Comparison of ENCODE assay signal across 8 cellular contexts in genomic region chr2:67397143-67397986, GRCh38. TPM values are rescaled to one million over a fixed set of nuclear protein-coding genes. Genes with fewer than 3 reads are reported as not detected.
DNase-seq lines count a peak whose midpoint lies in the region; ATAC-seq and TF ChIP-seq lines count a peak whose summit lies in the region.

Gene ETAA1, plus strand, starts transcription at chr2:67397333. Its CDS starts 116 bp downstream, at chr2:67397449.

- H2AFZ ChIP-seq in PC-3 (ENCODE audit: low read length) = peak within 1 kb of the TSS; percentile 82

- intact Hi-C loops in PC-3 (cut with micrococcal nuclease) = loop anchor here (5.0 to 10.0 kb wide), 8 partner anchors 65 to 965 kb away; no protein-coding TSS in a partner anchor

- H3K27me3 ChIP-seq in PC-3 (ENCODE audit: low read length) = no peaks in the 10 kb centered on the region

- H3F3A ChIP-seq in PC-3 (ENCODE audit: low read length, unreplicated experiment) = peaks cover 4% of the 10 kb centered on the region

- H4K20me1 ChIP-seq in PC-3 (ENCODE audit: low read length) = no peaks in the 10 kb centered on the region

- DNase-seq in DMS 273 (lab: John Stamatoyannopoulos, UW; ENCODE audit: unreplicated experiment) (peak; percentile 97), PC-3 (peak; percentile 89), epithelial cell of proximal tubule (ENCODE audit: low read depth) (peak; percentile 25), mucosa of gallbladder (ENCODE audit: low spot score) (peak; percentile 94)
- DNase-seq in activated T-cell treated with anti-CD3 and anti-CD28 coated beads, Interleukin-2, amount 50 U/mL, for 24 hours = peak; percentile 95
- DNase-seq in stimulated activated CD8-positive, alpha-beta memory T cell treated with anti-CD3 and anti-CD28 coated beads, Interleukin-4, amount 100 ng/mL, for 4 hours (ENCODE audit: low read depth in 2 of 2, low spot score in 1 of 2) = peak; percentile 83 to 89

- TF ChIP-seq CTCF in PC-3 (conservative IDR thresholded peaks at IDR 0.05; ENCODE audit: low read depth, low read length) (no peak), epithelial cell of proximal tubule (conservative IDR thresholded peaks at IDR 0.05; ENCODE audit: low read depth, low read length) (no peak)

- BruUV-seq in PC-3 (replicated peaks; lab: Mats Ljungman, UMichigan) = TSS peak; percentile 74

- H3K4me3 ChIP-seq in PC-3 (ENCODE audit: low read length) (peak within 1 kb of the TSS; percentile 89), epithelial cell of proximal tubule (ENCODE audit: low read depth, low read length) (peak within 1 kb of the TSS; percentile 82)

- H3K36me3 ChIP-seq in PC-3 (ENCODE audit: low read depth, low read length) = no peaks in the 10 kb centered on the region

- peak within 1 kb of the TSS; percentile 93 for H3K27ac ChIP-seq in PC-3 (ENCODE audit: low read length)

- H3K9me3 ChIP-seq in PC-3 (ENCODE audit: low read length) = no peaks in the 10 kb centered on the region

- peak within 1 kb of the TSS; percentile 97 for H3K4me3 Mint-ChIP-seq in activated T-cell treated with anti-CD3 and anti-CD28 coated beads, Interleukin-2, amount 50 U/mL, for 24 hours

- H3K9me2 ChIP-seq in PC-3 (replicated peaks; ENCODE audit: low read length) = no peaks in the 10 kb centered on the region

- H3K79me2 ChIP-seq in PC-3 (ENCODE audit: low read length) = peaks cover 33% of the 10 kb centered on the region

- POLR2A ChIA-PET in PC-3 (lab: Charles Lee; ENCODE audit: unreplicated experiment) = interaction anchor here (0.7 kb wide), 1 partner anchor 56 kb away, joined by 3 read pairs; no protein-coding TSS in a partner anchor

- peaks cover 23% of the 10 kb centered on the region for H3K4me1 Mint-ChIP-seq in activated T-cell treated with anti-CD3 and anti-CD28 coated beads, Interleukin-2, amount 50 U/mL, for 24 hours (ENCODE audit: low read depth)

- peak within 1 kb of the TSS; percentile 99 for H3K27ac Mint-ChIP-seq in activated T-cell treated with anti-CD3 and anti-CD28 coated beads, Interleukin-2, amount 50 U/mL, for 24 hours

- peak within 1 kb of the TSS; percentile 98 for H3K9ac ChIP-seq in PC-3 (ENCODE audit: low read length)

- no peaks in the 10 kb centered on the region for H3K9me3 Mint-ChIP-seq in activated T-cell treated with anti-CD3 and anti-CD28 coated beads, Interleukin-2, amount 50 U/mL, for 24 hours

- H3K4me2 ChIP-seq in PC-3 (ENCODE audit: low read length) = peak within 1 kb of the TSS; percentile 89

- CTCF ChIA-PET in PC-3 (lab: Charles Lee) = interaction anchor here (0.6 kb wide), 1 partner anchor 43 kb away, joined by 6 read pairs; no protein-coding TSS in a partner anchor

- ATAC-seq in GM21528 (IDR thresholded peaks at IDR 0.05; ENCODE audit: low FRiP score, unreplicated experiment) = peak; percentile 99
- ATAC-seq in PC-3 = peak; percentile 87

- no peaks in the 10 kb centered on the region for H3K27me3 Mint-ChIP-seq in activated T-cell treated with anti-CD3 and anti-CD28 coated beads, Interleukin-2, amount 50 U/mL, for 24 hours

- H3K36me3 Mint-ChIP-seq in activated T-cell treated with anti-CD3 and anti-CD28 coated beads, Interleukin-2, amount 50 U/mL, for 24 hours (ENCODE audit: low read depth) = peaks cover 32% of the 10 kb centered on the region

- TF ChIP-seq RAD21 in Ishikawa (IDR thresholded peaks at IDR 0.05; ENCODE audit: low read depth) = no peak; the same call in 1 of the 2 replicates

- H3K4me1 ChIP-seq in PC-3 (ENCODE audit: insufficient read depth, low read length) = peaks cover 56% of the 10 kb centered on the region

- no peak; the same call in 1 of the 2 replicates for TF ChIP-seq EP300 in Ishikawa (IDR thresholded peaks at IDR 0.05; ENCODE audit: borderline replicate concordance)

TF ChIP-seq in Ishikawa, 13 proteins besides CTCF, POLR2A, EP300 and RAD21:
- 0 out of 2 replicates have a peak, but pooled peaks have one; percentile 14 for TF ChIP-seq EGR1 (IDR thresholded peaks at IDR 0.05)
- no peak for TF ChIP-seq ZBTB7A (IDR thresholded peaks at IDR 0.05; ENCODE audit: low read depth)
- peak; percentile 61; the same call in 1 of the 2 replicates for TF ChIP-seq MAX (IDR thresholded peaks at IDR 0.05)
- TF ChIP-seq YY1 (IDR thresholded peaks at IDR 0.05; ENCODE audit: low read depth) = peak; percentile 96
- peak; percentile 99 for TF ChIP-seq TAF1 (IDR thresholded peaks at IDR 0.05; ENCODE audit: low read depth)
- TF ChIP-seq CREB1 (IDR thresholded peaks at IDR 0.05; ENCODE audit: low read depth) = no peak
- no peak; the same call in 1 of the 2 replicates for TF ChIP-seq NFIC (IDR thresholded peaks at IDR 0.05)

RNA-seq across cellular contexts. Expression of gene ETAA1, which starts in this region (rescaled TPM):
- total RNA-seq in PC-3 (2014; rRNA removed) = 12.1 and 14.0 TPM in 2 replicates
- total RNA-seq in epithelial cell of proximal tubule = 13.7 and 16.7 TPM in 2 replicates
- 13.9 TPM for total RNA-seq in mucosa of gallbladder

Comparison
In these comparisons a context has a peak if more than half of its experiments do, and no peak if none do; other contexts are left out.
1. Peak in every context shown above with its lines: DNase-seq, ATAC-seq, H3K4me3 ChIP-seq and H3K27ac ChIP-seq.
2. DNase-seq: peak in every context shown above with its lines; median percentile 97 in DMS 273; 95 in activated T-cell treated with anti-CD3 and anti-CD28 coated beads, Interleukin-2, amount 50 U/mL, for 24 hours; 94 in mucosa of gallbladder; 89 in PC-3; 86 in stimulated activated CD8-positive, alpha-beta memory T cell treated with anti-CD3 and anti-CD28 coated beads, Interleukin-4, amount 100 ng/mL, for 4 hours; 25 in epithelial cell of proximal tubule.